ENCODE assay signal across 25 cellular contexts in the genomic region with DNA sequence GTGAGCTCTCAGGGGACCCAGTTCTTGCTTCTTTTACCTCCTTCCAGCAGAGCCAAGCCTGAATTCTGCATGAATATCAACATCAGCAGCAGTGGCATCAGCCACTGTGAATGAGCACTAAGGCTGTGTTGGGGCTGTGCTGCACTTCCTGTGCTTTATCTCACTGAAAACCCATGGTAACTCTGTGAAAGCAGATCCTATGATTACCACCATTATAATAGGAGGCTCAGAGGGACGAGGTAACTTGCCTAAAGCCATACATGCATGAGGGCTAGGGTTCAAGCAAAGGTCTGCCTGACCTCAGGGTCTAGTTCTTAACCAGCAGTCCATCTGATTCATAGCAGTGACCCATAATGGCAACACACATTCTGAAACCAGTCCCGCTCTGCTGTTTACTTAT.
DNase-seq lines count a peak whose midpoint lies in the region; ATAC-seq, FAIRE-seq and TF ChIP-seq lines count a peak whose summit lies in the region.
"Had no signal": no experiment of that assay in that cellular context is flagged by ENCODE, and none has a peak within 500 bp of the region (broad histone marks: within the 10 kb centered on the region; RNA-seq: fewer than 3 reads in every experiment).

No MANE protein-coding gene starts in this region.

- peaks cover 0 to 6% of the 10 kb centered on the region in 2 experiments for H4K20me1 ChIP-seq in H1 (replicated peaks in 1 of 2; ENCODE audit: control insufficient read depth in 1 of 2, insufficient read depth in 2 of 2, low read length in 2 of 2)

- no peak overlapping the region for H4K8ac ChIP-seq in H1 (ENCODE audit: extremely low read depth, insufficient read depth, low read length)

- H3K14ac ChIP-seq in H1 (ENCODE audit: insufficient read length), result no peak overlapping the region

- DNase-seq in NCI-H1417 (lab: John Stamatoyannopoulos, UW), result peak in 2 of 3 experiments; percentile 38 to 69
- no peak for DNase-seq in NCI-H1417 treated with DMSO at 0.1 percent for 48 hours (lab: John Stamatoyannopoulos, UW)
- peak; percentile 21 for DNase-seq in NCI-H748 (lab: John Stamatoyannopoulos, UW; ENCODE audit: unreplicated experiment)
- DNase-seq in NCI-H748 treated with DMSO at 0.1 percent for 48 hours (lab: John Stamatoyannopoulos, UW), result no peak
- peak; percentile 88 for DNase-seq in NCI-H69 (lab: John Stamatoyannopoulos, UW)
- no peak for DNase-seq in H1 (ENCODE audit: low read depth in 1 of 2, low spot score in 2 of 2)
- DNase-seq in endodermal cell, result no peak
- DNase-seq: 8988T; ACHN; AML-193; BE2C; CD4-positive, alpha-beta T cell; CD8-positive, alpha-beta memory T cell; DMS 273 treated with DMSO at 0.1 percent for 48 hours; DND-41; GOT3; H7; HCEC 1CT had no signal

- no peak for TF ChIP-seq EP300 in H1 (IDR thresholded peaks at IDR 0.05; ENCODE audit: borderline replicate concordance in 1 of 2, low read depth in 2 of 2, low read length in 2 of 2)

- no peak overlapping the region for H2AFZ ChIP-seq in H1 (ENCODE audit: low read length)

- no peak overlapping the region for H3K27ac Mint-ChIP-seq in endodermal cell
- H3K27ac Mint-ChIP-seq: CD14-positive monocyte; CD4-positive, alpha-beta T cell; CD8-positive, alpha-beta memory T cell had no signal

- H2AK5ac ChIP-seq in H1 (ENCODE audit: low read depth, low read length), result no peak overlapping the region

- peaks cover 4% of the 10 kb centered on the region for H3K4me1 Mint-ChIP-seq in endodermal cell
- H3K4me1 Mint-ChIP-seq: CD14-positive monocyte; CD8-positive, alpha-beta memory T cell had no signal

- 0 out of 2 replicates have a peak overlapping the region, but pooled peaks have one; percentile 17 for H2BK12ac ChIP-seq in H1 (ENCODE audit: low read depth, low read length)

- TF ChIP-seq RAD21 in H1 (IDR thresholded peaks at IDR 0.05 in 1 of 2, conservative IDR thresholded peaks at IDR 0.05 in 1 of 2; ENCODE audit: low read depth in 2 of 2, low read length in 2 of 2), result no peak

- H2BK15ac ChIP-seq in H1 (ENCODE audit: low read length), result no peak overlapping the region

- TF ChIP-seq CTCF in H1 (IDR thresholded peaks at IDR 0.05; ENCODE audit: control extremely low read depth in 1 of 3, insufficient read depth in 1 of 3, low read depth in 1 of 3, low read length in 3 of 3), result no peak
- no peak for TF ChIP-seq CTCF in endodermal cell (conservative IDR thresholded peaks at IDR 0.05)

- no peak overlapping the region for H2BK20ac ChIP-seq in H1 (ENCODE audit: low read length)

- H2BK5ac ChIP-seq in H1 (ENCODE audit: low read depth, low read length), result no peak overlapping the region

- H3K27ac ChIP-seq in H1 (ENCODE audit: low read depth, low read length) (no peak overlapping the region), endodermal cell (ENCODE audit: low read depth, low read length) (no peak overlapping the region)
- H3K27ac ChIP-seq: A549; BLaER1 treated with 17β-estradiol and CSF1 and Interleukin-3, amounts not matched to agents 10 nM and 100 nM had no signal

- no peaks in the 10 kb centered on the region for H3K36me3 Mint-ChIP-seq in endodermal cell (ENCODE audit: low read depth)
- H3K36me3 Mint-ChIP-seq: CD14-positive monocyte had no signal

- no peak overlapping the region for H2BK120ac ChIP-seq in H1 (replicated peaks; ENCODE audit: low read depth, low read length)

- H3K79me1 ChIP-seq in H1 (ENCODE audit: low read depth, low read length), result no peaks in the 10 kb centered on the region

- no peaks in the 10 kb centered on the region for H3K79me2 ChIP-seq in H1 (ENCODE audit: control insufficient read depth in 1 of 2, insufficient read depth in 2 of 2, low read length in 2 of 2)

- H3K9me3 ChIP-seq in H1 (ENCODE audit: insufficient read depth in 2 of 2, low read depth in 1 of 2, low read length in 1 of 2) (no peaks in the 10 kb centered on the region), endodermal cell (ENCODE audit: control insufficient read depth, low read length) (no peaks in the 10 kb centered on the region)
- H3K9me3 ChIP-seq: A549; BE2C; BLaER1 treated with 17β-estradiol and CSF1 and Interleukin-3, amounts not matched to agents 10 nM and 100 nM had no signal

- FAIRE-seq in H1 (lab: Jason Lieb, UNC), result no peak
- FAIRE-seq: A549, D721Med, G401.6, GM12892 had no signal

- H3K4me3 ChIP-seq in H1 (ENCODE audit: extremely low read depth in 1 of 4, insufficient read depth in 2 of 4, low read depth in 3 of 4, low read length in 4 of 4), result no peak overlapping the region
- no peak overlapping the region for H3K4me3 ChIP-seq in endodermal cell (ENCODE audit: low read length)
- H3K4me3 ChIP-seq: A549; BLaER1 treated with 17β-estradiol and CSF1 and Interleukin-3, amounts not matched to agents 10 nM and 100 nM had no signal

- TF ChIP-seq POLR2A in H1 (IDR thresholded peaks at IDR 0.05; ENCODE audit: control extremely low read depth in 1 of 2, low read depth in 2 of 2, low read length in 2 of 2), result no peak

- POLR2A ChIA-PET in H1 (lab: Charles Lee; ENCODE audit: partially characterized antibody), result no interaction called here

- no peak overlapping the region for H3K23ac ChIP-seq in H1 (ENCODE audit: insufficient read length)

- no peak overlapping the region for H3K56ac ChIP-seq in H1 (replicated peaks; ENCODE audit: insufficient read length, low read depth, low read length)

- H3K4me3 Mint-ChIP-seq in endodermal cell, result no peak overlapping the region
- H3K4me3 Mint-ChIP-seq: CD14-positive monocyte; CD4-positive, alpha-beta T cell; CD8-positive, alpha-beta memory T cell had no signal

- H4K91ac ChIP-seq in H1 (replicated peaks; ENCODE audit: insufficient read length, low read length), result no peak overlapping the region

- no peak overlapping the region for H3K4ac ChIP-seq in H1 (replicated peaks; ENCODE audit: insufficient read length, low read depth, low read length)

- no peaks in the 10 kb centered on the region for H3K36me3 ChIP-seq in H1 (ENCODE audit: control insufficient read depth in 2 of 4, insufficient read depth in 4 of 4, low read length in 3 of 4)
- H3K36me3 ChIP-seq in endodermal cell (ENCODE audit: control insufficient read depth, insufficient read depth, low read length), result no peaks in the 10 kb centered on the region
- H3K36me3 ChIP-seq: BE2C; BLaER1 treated with 17β-estradiol and CSF1 and Interleukin-3, amounts not matched to agents 10 nM and 100 nM had no signal

- CTCF ChIA-PET in H1 (lab: Charles Lee; ENCODE audit: partially characterized antibody), result no interaction called here

- ATAC-seq in HG03280 (IDR thresholded peaks at IDR 0.05; ENCODE audit: unreplicated experiment), result no peak
- ATAC-seq: A549 had no signal

- H3K23me2 ChIP-seq in H1 (ENCODE audit: low read depth, low read length), result no peaks in the 10 kb centered on the region

- H4K5ac ChIP-seq in H1 (ENCODE audit: insufficient read length, low read depth, low read length), result no peak overlapping the region

- H3K18ac ChIP-seq in H1 (ENCODE audit: extremely low read depth, low read length), result no peak overlapping the region

- H3K4me1 ChIP-seq in H1 (replicated peaks in 1 of 4; ENCODE audit: control insufficient read depth in 3 of 4, insufficient read depth in 4 of 4, low read length in 3 of 4), result peaks cover 0 to 6% (median 0%) of the 10 kb centered on the region in 4 experiments; a peak in 4 of 7 replicates
- no peaks in the 10 kb centered on the region for H3K4me1 ChIP-seq in endodermal cell (ENCODE audit: control insufficient read depth, insufficient read depth, low read length)
- H3K4me1 ChIP-seq: A549; BLaER1 treated with 17β-estradiol and CSF1 and Interleukin-3, amounts not matched to agents 10 nM and 100 nM had no signal

- H3K9ac ChIP-seq in H1 (replicated peaks in 1 of 4; ENCODE audit: extremely low read depth in 1 of 4, low read depth in 3 of 4, low read length in 3 of 4) (no peak overlapping the region), endodermal cell (ENCODE audit: extremely low read depth, low read length, poor library complexity, severe bottlenecking) (no peak overlapping the region)
- H3K9ac ChIP-seq: BLaER1 treated with 17β-estradiol and CSF1 and Interleukin-3, amounts not matched to agents 10 nM and 100 nM had no signal

- H3K27me3 ChIP-seq in H1 (replicated peaks in 1 of 4; ENCODE audit: control insufficient read depth in 3 of 4, extremely low read depth in 1 of 4, insufficient read depth in 3 of 4, low read length in 3 of 4) (no peaks in the 10 kb centered on the region), endodermal cell (ENCODE audit: control insufficient read depth, insufficient read depth, low read length, poor library complexity, severe bottlenecking) (peaks cover 12% of the 10 kb centered on the region)
- H3K27me3 ChIP-seq: BE2C; BLaER1 treated with 17β-estradiol and CSF1 and Interleukin-3, amounts not matched to agents 10 nM and 100 nM had no signal

- no peaks in the 10 kb centered on the region for H3K9me3 Mint-ChIP-seq in endodermal cell

- 81% methylated on average over 2 of the region's 2 CpGs; no CpG with 5 or more reads in 1 of the 2 experiments for WGBS in H1 (ENCODE audit: extremely low coverage in 1 of 2, insufficient coverage in 1 of 2, insufficient read length in 1 of 2, insufficient replicate concordance in 2 of 2, low coverage in 1 of 2, low lambda C conversion rate in 2 of 2, missing lambda C conversion rate in 1 of 2), 2 experiments
- WGBS in endodermal cell (ENCODE audit: insufficient coverage in 1 of 2, insufficient read length in 1 of 2), 2 experiments, result 50 to 81% methylated on average over 1 to 2 of the region's 2 CpGs

- H3K4me2 ChIP-seq in H1 (ENCODE audit: insufficient read depth in 1 of 2, low read depth in 2 of 2, low read length in 2 of 2), result no peak overlapping the region
- H3K4me2 ChIP-seq: A549; BLaER1 treated with 17β-estradiol and CSF1 and Interleukin-3, amounts not matched to agents 10 nM and 100 nM had no signal

- peaks cover 22% of the 10 kb centered on the region for H3K27me3 Mint-ChIP-seq in endodermal cell (ENCODE audit: insufficient read depth)

TF ChIP-seq in H1, 55 proteins besides CTCF, POLR2A, EP300 and RAD21:
- TF ChIP-seq, protein P1, sequence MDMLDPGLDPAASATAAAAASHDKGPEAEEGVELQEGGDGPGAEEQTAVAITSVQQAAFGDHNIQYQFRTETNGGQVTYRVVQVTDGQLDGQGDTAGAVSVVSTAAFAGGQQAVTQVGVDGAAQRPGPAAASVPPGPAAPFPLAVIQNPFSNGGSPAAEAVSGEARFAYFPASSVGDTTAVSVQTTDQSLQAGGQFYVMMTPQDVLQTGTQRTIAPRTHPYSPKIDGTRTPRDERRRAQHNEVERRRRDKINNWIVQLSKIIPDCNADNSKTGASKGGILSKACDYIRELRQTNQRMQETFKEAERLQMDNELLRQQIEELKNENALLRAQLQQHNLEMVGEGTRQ (IDR thresholded peaks at IDR 0.05; ENCODE audit: low read length), result no peak
- no peak for TF ChIP-seq CHD1 (IDR thresholded peaks at IDR 0.05; ENCODE audit: low read depth, low read length)
- no peak for TF ChIP-seq CBX8 (IDR thresholded peaks at IDR 0.05; ENCODE audit: borderline replicate concordance, low read depth, low read length)
- TF ChIP-seq MAFK (IDR thresholded peaks at IDR 0.05; ENCODE audit: low read depth, low read length), result no peak
- no peak for TF ChIP-seq YY1 (IDR thresholded peaks at IDR 0.05; ENCODE audit: low read depth, low read length)
- no peak for TF ChIP-seq EZH2 (IDR thresholded peaks at IDR 0.05; ENCODE audit: low read depth, low read length, severe bottlenecking)
- TF ChIP-seq SP1 (IDR thresholded peaks at IDR 0.05; ENCODE audit: low read depth, low read length), result no peak
- TF ChIP-seq TAF1 (IDR thresholded peaks at IDR 0.05; ENCODE audit: low read depth, low read length), result no peak

Comparison
In these comparisons a context has a peak if more than half of its experiments do, and no peak if none do; other contexts are left out.
1. DNase-seq: peak in NCI-H1417 (2 of 3), NCI-H748 (single experiment) and NCI-H69 (single experiment); none in NCI-H1417 treated with DMSO at 0.1 percent for 48 hours (single experiment), NCI-H748 treated with DMSO at 0.1 percent for 48 hours (single experiment), H1 (0 of 2) and endodermal cell (single experiment).